18 cellular contexts compared by ENCODE assay signal in the genomic region with DNA sequence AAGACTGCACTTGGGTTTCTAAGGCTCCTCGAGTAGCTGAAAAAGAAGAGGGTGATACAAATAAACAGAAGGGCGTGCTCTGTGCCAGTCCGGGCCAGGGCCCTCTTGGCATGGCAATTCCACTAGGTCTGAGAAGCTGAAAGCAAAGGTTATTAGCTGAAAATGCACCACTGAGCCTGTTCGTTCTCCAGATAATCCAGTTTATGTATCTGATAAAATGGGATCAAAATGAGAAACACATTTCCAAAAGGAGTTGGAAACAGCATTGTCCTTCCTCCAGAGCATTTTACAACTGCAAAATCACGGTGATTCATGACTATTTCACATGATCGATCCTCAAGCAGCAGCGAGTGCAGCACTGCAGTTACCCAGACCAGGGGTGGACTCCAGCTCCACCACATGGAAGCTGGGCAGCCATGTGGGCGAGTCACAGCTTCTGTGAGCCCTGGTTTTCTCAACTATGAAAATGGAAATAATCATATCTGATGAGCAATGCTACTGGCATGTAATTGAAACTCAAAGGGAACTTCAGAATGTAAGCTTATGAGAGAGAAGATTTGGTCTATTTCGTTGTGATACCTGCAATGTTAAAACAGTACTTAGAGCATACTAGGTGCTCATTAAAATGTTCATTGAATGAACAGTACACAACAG.
DNase-seq lines count a peak whose midpoint lies in the region; FAIRE-seq and TF ChIP-seq lines count a peak whose summit lies in the region.
"Had no signal": no experiment of that assay in that cellular context is flagged by ENCODE, and none has a peak within 500 bp of the region (broad histone marks: within the 10 kb centered on the region; RNA-seq: fewer than 3 reads in every experiment).

No MANE protein-coding gene starts in this region.

- peaks cover 0 to 18% of the 10 kb centered on the region in 2 donors for H3K27me3 Mint-ChIP-seq in CD8-positive, alpha-beta memory T cell

- CTCF ChIA-PET in BJ (lab: Yijun Ruan, JAX): interaction anchor here (1.8 kb wide), 2 partner anchors 11 to 17 kb away, joined by 4 to 7 read pairs; no protein-coding TSS in a partner anchor
- CTCF ChIA-PET in CD8-positive, alpha-beta memory T cell (lab: Charles Lee): no interaction called here

- no peak for FAIRE-seq in D721Med (lab: Jason Lieb, UNC)
- FAIRE-seq: kidney had no signal

- TF ChIP-seq CTCF in BJ (IDR thresholded peaks at IDR 0.05; ENCODE audit: insufficient read depth, low read depth, low read length): peak; percentile 33; the same call in 1 of the 2 replicates
- TF ChIP-seq CTCF in D721Med (IDR thresholded peaks at IDR 0.05; ENCODE audit: insufficient read depth, missing control alignments): no peak

- POLR2A ChIA-PET in BJ (lab: Charles Lee): no interaction called here
- POLR2A ChIA-PET in CD8-positive, alpha-beta memory T cell (lab: Charles Lee): no interaction called here

- H3K4me1 ChIP-seq in CD8-positive, alpha-beta memory T cell (ENCODE audit: insufficient read depth, low read length): no peaks in the 10 kb centered on the region
- H3K4me1 ChIP-seq: prostate gland, tibial nerve had no signal

- no peak overlapping the region for H3K27ac Mint-ChIP-seq in CD8-positive, alpha-beta memory T cell
- H3K27ac Mint-ChIP-seq: activated naive CD8-positive, alpha-beta T cell treated with anti-CD3 and anti-CD28 coated beads, Interleukin-2, amount 50 U/mL, for 24 hours; CD4-positive, alpha-beta T cell; T-helper 1 cell treated with Interleukin-12 subunit alpha and Interleukin-12 subunit beta and Interleukin-4 antibody, amounts not matched to agents 30 μg/mL and 1 μg/mL, for 36 hours had no signal

- no peak overlapping the region for H3K4me3 ChIP-seq in BJ (ENCODE audit: low read depth, low read length)
- H3K4me3 ChIP-seq in CD8-positive, alpha-beta memory T cell (ENCODE audit: low read length): no peak overlapping the region
- H3K4me3 ChIP-seq: prostate gland, tibial nerve had no signal

- H3K27me3 ChIP-seq in BJ (ENCODE audit: control insufficient read depth, insufficient read depth, low read length): no peaks in the 10 kb centered on the region; the same call in 1 of the 2 replicates
- no peaks in the 10 kb centered on the region for H3K27me3 ChIP-seq in CD8-positive, alpha-beta memory T cell (ENCODE audit: insufficient read depth, low read length, poor library complexity, severe bottlenecking)
- H3K27me3 ChIP-seq: tibial nerve had no signal

- H3K36me3 ChIP-seq in BJ (ENCODE audit: control insufficient read depth, insufficient read depth, low read length): no peaks in the 10 kb centered on the region
- H3K36me3 ChIP-seq in CD8-positive, alpha-beta memory T cell (ENCODE audit: insufficient read depth, low read length): no peaks in the 10 kb centered on the region
- H3K36me3 ChIP-seq: prostate gland, tibial nerve had no signal

- H3K9me3 Mint-ChIP-seq in CD8-positive, alpha-beta memory T cell: peaks cover 0 to 30% (median 4%) of the 10 kb centered on the region in 5 donors
- H3K9me3 Mint-ChIP-seq: activated naive CD8-positive, alpha-beta T cell treated with anti-CD3 and anti-CD28 coated beads, Interleukin-2, amount 50 U/mL, for 24 hours; CD4-positive, alpha-beta T cell; T-helper 1 cell treated with Interleukin-12 subunit alpha and Interleukin-12 subunit beta and Interleukin-4 antibody, amounts not matched to agents 30 μg/mL and 1 μg/mL, for 36 hours had no signal

- peaks cover 0 to 10% (median 0%) of the 10 kb centered on the region in 3 donors for H3K36me3 Mint-ChIP-seq in CD8-positive, alpha-beta memory T cell

- DNase-seq in BJ (ENCODE audit: low read depth): no peak
- peak; percentile 75 for DNase-seq in NCI-H226
- DNase-seq in dedifferentiated amniotic fluid mesenchymal stem cell (ENCODE audit: extremely low spot score): peak; percentile 55
- DNase-seq in myocyte (ENCODE audit: low read depth): peak; percentile 5
- DNase-seq in D721Med (ENCODE audit: insufficient read length, low spot score): no peak
- no peak for DNase-seq in DMS114 treated with DMSO at 0.1 percent for 48 hours (lab: John Stamatoyannopoulos, UW; ENCODE audit: unreplicated experiment)
- no peak for DNase-seq in CD8-positive, alpha-beta memory T cell
- DNase-seq in DMS53 treated with DMSO at 0.1 percent for 48 hours (lab: John Stamatoyannopoulos, UW; ENCODE audit: unreplicated experiment): no peak
- DNase-seq: activated CD4-positive, CD25-positive, alpha-beta regulatory T cell treated with anti-CD3 and anti-CD28 coated beads, Interleukin-2, amount 50 U/mL, for 72 hours; activated naive CD8-positive, alpha-beta T cell treated with anti-CD3 and anti-CD28 coated beads, Interleukin-2, amount 50 U/mL, for 24 hours; CD4-positive, alpha-beta T cell; GDM1; kidney; NCI-H146; NCI-H69 had no signal

- H3K27ac ChIP-seq in CD8-positive, alpha-beta memory T cell (ENCODE audit: low read depth, low read length): no peak overlapping the region
- H3K27ac ChIP-seq: prostate gland, tibial nerve had no signal

- H3K4me3 Mint-ChIP-seq in CD8-positive, alpha-beta memory T cell: no peak overlapping the region
- H3K4me3 Mint-ChIP-seq: activated naive CD8-positive, alpha-beta T cell treated with anti-CD3 and anti-CD28 coated beads, Interleukin-2, amount 50 U/mL, for 24 hours; CD4-positive, alpha-beta T cell; T-helper 1 cell treated with Interleukin-12 subunit alpha and Interleukin-12 subunit beta and Interleukin-4 antibody, amounts not matched to agents 30 μg/mL and 1 μg/mL, for 36 hours had no signal

- H3K4me1 Mint-ChIP-seq in CD8-positive, alpha-beta memory T cell: no peaks in the 10 kb centered on the region
- H3K4me1 Mint-ChIP-seq: activated naive CD8-positive, alpha-beta T cell treated with anti-CD3 and anti-CD28 coated beads, Interleukin-2, amount 50 U/mL, for 24 hours had no signal

- H3K9me3 ChIP-seq in CD8-positive, alpha-beta memory T cell (ENCODE audit: low read length): no peaks in the 10 kb centered on the region
- H3K9me3 ChIP-seq: prostate gland had no signal

Comparison
In these comparisons a context has a peak if more than half of its experiments do, and no peak if none do; other contexts are left out.
1. DNase-seq: peak in NCI-H226 (single experiment), dedifferentiated amniotic fluid mesenchymal stem cell (single experiment) and myocyte (single experiment); none in BJ (single experiment), D721Med (single experiment), DMS114 treated with DMSO at 0.1 percent for 48 hours (single experiment), CD8-positive, alpha-beta memory T cell (0 of 5) and DMS53 treated with DMSO at 0.1 percent for 48 hours (single experiment).